ENCODE assay signal across 10 cellular contexts in genomic region chr5:151023047-151023615, GRCh38. TPM values are rescaled to one million over a fixed set of nuclear protein-coding genes. Genes with fewer than 3 reads are reported as not detected.
DNase-seq lines count a peak whose midpoint lies in the region; ATAC-seq and TF ChIP-seq lines count a peak whose summit lies in the region.
"Had no signal": no experiment of that assay in that cellular context is flagged by ENCODE, and none has a peak within 500 bp of the region (broad histone marks: within the 10 kb centered on the region; RNA-seq: fewer than 3 reads in every experiment).

No MANE protein-coding gene starts in this region.

- TF ChIP-seq CTCF in cardiac fibroblast (IDR thresholded peaks at IDR 0.05; ENCODE audit: low read depth, low read length), result no peak

- CTCF ChIA-PET in HEK293T (lab: Yijun Ruan, JAX), result no interaction called here

- POLR2A ChIA-PET in HEK293T (lab: Yijun Ruan, JAX), result no interaction called here

- peak; percentile 27 for DNase-seq in G401 (ENCODE audit: low spot score)
- peak; percentile 82 to 92 for DNase-seq in cardiac fibroblast (ENCODE audit: low read depth in 2 of 2)
- DNase-seq in right cardiac atrium, result peak; percentile 85 to 91 (median 86)
- no peak for DNase-seq in KBM-7
- DNase-seq in HEK293T (ENCODE audit: extremely low spot score), result no peak
- no peak for DNase-seq in RPMI8226
- no peak for DNase-seq in NCI-H1436 treated with DMSO at 0.1 percent for 48 hours (lab: John Stamatoyannopoulos, UW)
- DNase-seq: C1 segment of cervical spinal cord had no signal

- H3K27ac ChIP-seq in right cardiac atrium (ENCODE audit: low read length), result peak overlapping the region; percentile 93
- peak overlapping the region in 20 of 21 experiments; percentile 7 to 83 (median 63) for H3K27ac ChIP-seq in skin epidermis
- H3K27ac ChIP-seq: PC-9 had no signal

- intact Hi-C loops in right cardiac atrium (cut with DNase I), result no loop called here

- WGBS in right cardiac atrium, result 15% methylated on average over 5 of the region's 5 CpGs

- peak; percentile 53 to 66 for ATAC-seq in right cardiac atrium

- H3K9me3 ChIP-seq in right cardiac atrium (ENCODE audit: control insufficient read depth, low read length), result no peaks in the 10 kb centered on the region

- peaks cover 36% of the 10 kb centered on the region for H3K4me1 ChIP-seq in right cardiac atrium (ENCODE audit: control insufficient read depth, insufficient read depth, low read length)

- no peaks in the 10 kb centered on the region for H3K27me3 ChIP-seq in right cardiac atrium (ENCODE audit: control insufficient read depth, insufficient read depth)

- in situ Hi-C loops in G401 (cut with HindIII; ENCODE audit: low sequenced_read_pairs) (no loop called here), KBM-7 (cut with MboI; ENCODE audit: low pct_unique_long_range_greater_than_20kb, low sequenced_read_pairs) (no loop called here)

- H3K4me3 ChIP-seq in cardiac fibroblast (replicated peaks in 1 of 2; ENCODE audit: low read depth in 2 of 2, low read length in 2 of 2), result no peak overlapping the region
- H3K4me3 ChIP-seq in right cardiac atrium (ENCODE audit: low read length), result peak overlapping the region; percentile 68
- H3K4me3 ChIP-seq in skin epidermis, result no peak overlapping the region
- H3K4me3 ChIP-seq: PC-9 had no signal

TF ChIP-seq in HEK293T, 16 proteins besides CTCF, POLR2A, EP300 and RAD21:
- TF ChIP-seq ELF4 (IDR thresholded peaks at IDR 0.05), result no peak
- no peak for TF ChIP-seq BHLHE40 (IDR thresholded peaks at IDR 0.05; ENCODE audit: borderline replicate concordance)
- no peak for TF ChIP-seq FOXM1 (IDR thresholded peaks at IDR 0.05; ENCODE audit: borderline replicate concordance)
- no peak for TF ChIP-seq FOXK2 (IDR thresholded peaks at IDR 0.05)
- no peak for TF ChIP-seq SUZ12 (IDR thresholded peaks at IDR 0.05)
- TF ChIP-seq CTBP1 (IDR thresholded peaks at IDR 0.05; ENCODE audit: borderline replicate concordance), result no peak
- no peak for TF ChIP-seq LEF1 (IDR thresholded peaks at IDR 0.05; ENCODE audit: borderline replicate concordance)
- TF ChIP-seq HDGF (IDR thresholded peaks at IDR 0.05; ENCODE audit: borderline replicate concordance), result no peak
- TF ChIP-seq NFRKB (IDR thresholded peaks at IDR 0.05), result no peak
- TF ChIP-seq, protein P1, sequence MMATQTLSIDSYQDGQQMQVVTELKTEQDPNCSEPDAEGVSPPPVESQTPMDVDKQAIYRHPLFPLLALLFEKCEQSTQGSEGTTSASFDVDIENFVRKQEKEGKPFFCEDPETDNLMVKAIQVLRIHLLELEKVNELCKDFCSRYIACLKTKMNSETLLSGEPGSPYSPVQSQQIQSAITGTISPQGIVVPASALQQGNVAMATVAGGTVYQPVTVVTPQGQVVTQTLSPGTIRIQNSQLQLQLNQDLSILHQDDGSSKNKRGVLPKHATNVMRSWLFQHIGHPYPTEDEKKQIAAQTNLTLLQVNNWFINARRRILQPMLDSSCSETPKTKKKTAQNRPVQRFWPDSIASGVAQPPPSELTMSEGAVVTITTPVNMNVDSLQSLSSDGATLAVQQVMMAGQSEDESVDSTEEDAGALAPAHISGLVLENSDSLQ (IDR thresholded peaks at IDR 0.05), result no peak
- TF ChIP-seq L3MBTL2 (conservative IDR thresholded peaks at IDR 0.05), result no peak
- TF ChIP-seq ARNT (IDR thresholded peaks at IDR 0.05), result no peak
- no peak for TF ChIP-seq ZNF384 (IDR thresholded peaks at IDR 0.05)
- TF ChIP-seq FOXA1 (IDR thresholded peaks at IDR 0.05), result no peak
- no peak for TF ChIP-seq SP1 (IDR thresholded peaks at IDR 0.05)
TF ChIP-seq in HEK293T: peak in this region for 0.

RNA-seq across cellular contexts. Expression of gene GPX3, which starts 2.7 kb away (rescaled TPM):
- 8.4 and 15.5 TPM in 2 replicates for total RNA-seq in G401 (2014; rRNA removed; shearing (Covaris generic))
- 1,000 to 10,000 TPM; 1,359 to 2,012 (median 1,429) TPM for total RNA-seq in right cardiac atrium
- 1,982 TPM for polyA plus RNA-seq in right cardiac atrium

RNA-seq across cellular contexts. Expression of gene TNIP1, which starts 57.7 kb away (rescaled TPM):
- total RNA-seq in G401 (2014; rRNA removed; shearing (Covaris generic)), result 32.2 and 40.4 TPM in 2 replicates
- 10 to 100 TPM; 77.0 to 98.2 (median 86.1) TPM for total RNA-seq in right cardiac atrium
- 71.5 TPM for polyA plus RNA-seq in right cardiac atrium

Comparison
In these comparisons a context has a peak if more than half of its experiments do, and no peak if none do; other contexts are left out.
1. DNase-seq: peak in G401 (single experiment), cardiac fibroblast (2 of 2) and right cardiac atrium (3 of 3); none in KBM-7 (single experiment), HEK293T (single experiment), RPMI8226 (single experiment) and NCI-H1436 treated with DMSO at 0.1 percent for 48 hours (single experiment).
2. RNA of gene GPX3, which starts 2.7 kb away (total RNA-seq): 1,359 to 2,012 TPM in right cardiac atrium; 8.4 to 15.5 TPM in G401; every median in the first group is over 10 times any median in the second.